21 cellular contexts compared by ENCODE assay signal in genomic region chr18:67358947-67359346, GRCh38.
DNase-seq lines count a peak whose midpoint lies in the region; ATAC-seq and TF ChIP-seq lines count a peak whose summit lies in the region.
"Had no signal": no experiment of that assay in that cellular context is flagged by ENCODE, and none has a peak within 500 bp of the region (broad histone marks: within the 10 kb centered on the region; RNA-seq: fewer than 3 reads in every experiment).

No MANE protein-coding gene starts in this region.

- POLR2A ChIA-PET in RWPE1 (lab: Yijun Ruan, JAX; ENCODE audit: low non-redundant PET): no interaction called here
- POLR2A ChIA-PET in activated CD8-positive, alpha-beta T cell treated with anti-CD3 and anti-CD28 coated beads for 36 hours (lab: Charles Lee): no interaction called here

- 0 out of 2 replicates have a peak overlapping the region, but pooled peaks have one; percentile 91 for H3K27ac ChIP-seq in ACC112 (ENCODE audit: low read depth, low read length)
- H3K27ac ChIP-seq in RWPE1: peak overlapping the region; percentile 12; the same call in 1 of the 2 replicates
- peak overlapping the region; percentile 84 for H3K27ac ChIP-seq in skeletal muscle tissue (ENCODE audit: low read depth, low read length)
- H3K27ac ChIP-seq: SK-N-MC had no signal

- H3K27me3 Mint-ChIP-seq in chondrocyte (ENCODE audit: low read depth): no peaks in the 10 kb centered on the region
- H3K27me3 Mint-ChIP-seq in activated CD8-positive, alpha-beta T cell treated with anti-CD3 and anti-CD28 coated beads for 36 hours: peaks cover 2% of the 10 kb centered on the region
- H3K27me3 Mint-ChIP-seq: CD4-positive, alpha-beta T cell had no signal

- peaks cover 42% of the 10 kb centered on the region for H3K4me1 Mint-ChIP-seq in chondrocyte (ENCODE audit: low read depth)
- H3K4me1 Mint-ChIP-seq in activated CD8-positive, alpha-beta T cell treated with anti-CD3 and anti-CD28 coated beads for 36 hours (ENCODE audit: low read depth): peaks cover 14% of the 10 kb centered on the region

- H3K27me3 ChIP-seq in ACC112 (ENCODE audit: insufficient read depth, low read length) (no peaks in the 10 kb centered on the region), skeletal muscle tissue (ENCODE audit: control insufficient read depth in 3 of 3, insufficient read depth in 3 of 3, low read length in 3 of 3) (no peaks in the 10 kb centered on the region)
- H3K27me3 ChIP-seq: BLaER1 treated with 17β-estradiol and CSF1 and Interleukin-3, amounts not matched to agents 10 nM and 100 nM; MG63 had no signal

- H3K79me2 ChIP-seq in ACC112 (ENCODE audit: control insufficient read depth, insufficient read depth, low read length, unreplicated experiment): no peaks in the 10 kb centered on the region

- intact Hi-C loops in activated CD8-positive, alpha-beta T cell treated with anti-CD3 and anti-CD28 coated beads for 36 hours (cut with micrococcal nuclease): no loop called here

- no peaks in the 10 kb centered on the region for H3K9me3 ChIP-seq in skeletal muscle tissue (ENCODE audit: control insufficient read depth in 3 of 3, low read length in 3 of 3)
- H3K9me3 ChIP-seq: MG63 had no signal

- DNase-seq in RWPE1 (ENCODE audit: low spot score): no peak
- no peak for DNase-seq in chondrocyte (ENCODE audit: low spot score)
- DNase-seq in activated CD8-positive, alpha-beta T cell treated with anti-CD3 and anti-CD28 coated beads for 36 hours: no peak
- DNase-seq in NCI-H2107 treated with DMSO at 0.1 percent for 48 hours (lab: John Stamatoyannopoulos, UW; ENCODE audit: unreplicated experiment): no peak
- DNase-seq: AML-193; CD4-positive, alpha-beta T cell; COR-L47; KBM-7; MG63; NCI-H1105 treated with DMSO at 0.1 percent for 48 hours; NCI-H146; NCI-H1930; NCI-H2107; NCI-H526 treated with DMSO at 0.1 percent for 48 hours; SIG-M5 had no signal

- H3K4me3 Mint-ChIP-seq in chondrocyte (ENCODE audit: unreplicated experiment): no peak overlapping the region
- no peak overlapping the region for H3K4me3 Mint-ChIP-seq in activated CD8-positive, alpha-beta T cell treated with anti-CD3 and anti-CD28 coated beads for 36 hours
- H3K4me3 Mint-ChIP-seq: CD4-positive, alpha-beta T cell had no signal

- peaks cover 19% of the 10 kb centered on the region for H3K4me1 ChIP-seq in ACC112 (ENCODE audit: control insufficient read depth, insufficient read depth, low read length, unreplicated experiment)
- peaks cover 0 to 8% (median 2%) of the 10 kb centered on the region in 3 donors for H3K4me1 ChIP-seq in skeletal muscle tissue (ENCODE audit: control insufficient read depth in 3 of 3, insufficient read depth in 3 of 3, low read length in 3 of 3)

- peaks cover 2% of the 10 kb centered on the region for H3K9me3 Mint-ChIP-seq in chondrocyte (ENCODE audit: low read depth)
- peaks cover 2% of the 10 kb centered on the region for H3K9me3 Mint-ChIP-seq in activated CD8-positive, alpha-beta T cell treated with anti-CD3 and anti-CD28 coated beads for 36 hours
- H3K9me3 Mint-ChIP-seq: CD4-positive, alpha-beta T cell had no signal

- peak overlapping the region; percentile 94 for H3K27ac Mint-ChIP-seq in chondrocyte (ENCODE audit: unreplicated experiment)
- H3K27ac Mint-ChIP-seq in activated CD8-positive, alpha-beta T cell treated with anti-CD3 and anti-CD28 coated beads for 36 hours: no peak overlapping the region
- H3K27ac Mint-ChIP-seq: CD4-positive, alpha-beta T cell had no signal

- no peak overlapping the region for H2AFZ ChIP-seq in ACC112 (ENCODE audit: low read length, unreplicated experiment)

- CTCF ChIA-PET in RWPE1 (lab: Yijun Ruan, JAX): no interaction called here
- CTCF ChIA-PET in activated CD8-positive, alpha-beta T cell treated with anti-CD3 and anti-CD28 coated beads for 36 hours (lab: Charles Lee): no interaction called here

- H3K36me3 ChIP-seq in ACC112 (ENCODE audit: insufficient read depth, low read length): no peaks in the 10 kb centered on the region
- H3K36me3 ChIP-seq in skeletal muscle tissue (ENCODE audit: control insufficient read depth in 3 of 3, insufficient read depth in 3 of 3, low read length in 3 of 3): no peaks in the 10 kb centered on the region
- H3K36me3 ChIP-seq: BLaER1 treated with 17β-estradiol and CSF1 and Interleukin-3, amounts not matched to agents 10 nM and 100 nM; MG63 had no signal

- TF ChIP-seq CTCF in RWPE1 (conservative IDR thresholded peaks at IDR 0.05; ENCODE audit: low read depth) (no peak), chondrocyte (IDR thresholded peaks at IDR 0.05) (no peak)
- TF ChIP-seq CTCF in activated CD8-positive, alpha-beta T cell treated with anti-CD3 and anti-CD28 coated beads for 36 hours (IDR thresholded peaks at IDR 0.05): no peak

- ATAC-seq in HG03095 (IDR thresholded peaks at IDR 0.05; ENCODE audit: unreplicated experiment) (no peak), GM18511 (IDR thresholded peaks at IDR 0.05; ENCODE audit: unreplicated experiment) (no peak)
- no peak for ATAC-seq in activated CD8-positive, alpha-beta T cell treated with anti-CD3 and anti-CD28 coated beads for 36 hours

- H3K4me3 ChIP-seq in ACC112 (ENCODE audit: low read depth, low read length) (no peak overlapping the region), skeletal muscle tissue (ENCODE audit: low read length in 3 of 3) (no peak overlapping the region)
- H3K4me3 ChIP-seq: BLaER1 treated with 17β-estradiol and CSF1 and Interleukin-3, amounts not matched to agents 10 nM and 100 nM; MG63; SK-N-MC had no signal

- H3K36me3 Mint-ChIP-seq in chondrocyte (ENCODE audit: low read depth): peaks cover 3% of the 10 kb centered on the region
- no peaks in the 10 kb centered on the region for H3K36me3 Mint-ChIP-seq in activated CD8-positive, alpha-beta T cell treated with anti-CD3 and anti-CD28 coated beads for 36 hours (ENCODE audit: low read depth)

- H3K9ac ChIP-seq in skeletal muscle tissue (ENCODE audit: low read depth in 1 of 3, low read length in 3 of 3): no peak overlapping the region
- H3K9ac ChIP-seq: BLaER1 treated with 17β-estradiol and CSF1 and Interleukin-3, amounts not matched to agents 10 nM and 100 nM had no signal

Comparison
In these comparisons a context has a peak if more than half of its experiments do, and no peak if none do; other contexts are left out.
1. H3K27ac ChIP-seq: peak in every context shown above with its lines; median percentile 91 in ACC112; 84 in skeletal muscle tissue; 12 in RWPE1.